1 cellular context compared by ENCODE assay signal in the genomic region with DNA sequence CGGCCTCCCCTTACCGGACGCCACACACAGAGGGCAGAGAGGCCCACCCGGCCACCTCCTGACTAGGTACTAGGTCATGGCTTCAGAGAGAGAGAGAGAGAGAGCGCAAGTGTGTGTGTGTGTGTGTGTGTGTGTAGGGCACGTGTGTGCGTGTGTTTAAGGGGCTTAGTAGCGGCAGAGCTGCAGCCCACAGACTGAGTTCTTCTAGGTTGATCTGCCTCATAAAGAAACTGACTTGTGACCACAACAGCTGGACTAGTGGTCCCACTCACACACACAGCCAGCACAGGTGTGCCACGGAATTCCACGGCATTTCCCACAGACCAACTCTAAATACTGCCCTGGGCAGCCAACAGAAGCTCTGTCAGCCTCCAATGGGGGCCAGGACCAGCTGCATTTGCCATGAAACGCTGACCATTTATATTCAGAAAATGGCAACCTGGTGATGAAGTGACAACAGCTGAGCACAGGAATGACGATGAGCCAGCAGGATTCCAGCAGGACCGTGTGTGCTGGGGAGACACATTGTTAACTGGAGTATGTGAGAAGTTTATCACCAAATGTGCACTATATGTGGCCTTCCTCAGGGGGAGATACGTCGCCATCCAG.
TF ChIP-seq lines count a peak whose summit lies in the region.

No MANE protein-coding gene starts in this region.

TF ChIP-seq in H1, 55 proteins besides CTCF, POLR2A, EP300 and RAD21:
- TF ChIP-seq KDM1A (IDR thresholded peaks at IDR 0.05; ENCODE audit: borderline replicate concordance, low read length) (no peak), SUZ12 (IDR thresholded peaks at IDR 0.05; ENCODE audit: low read length) (no peak), EZH2 (IDR thresholded peaks at IDR 0.05; ENCODE audit: low read depth, low read length, severe bottlenecking) (no peak), TEAD4 (IDR thresholded peaks at IDR 0.05; ENCODE audit: low read depth, low read length) (no peak), TAF7 (optimal IDR thresholded peaks at IDR 0.05; ENCODE audit: borderline replicate concordance, low read depth, low read length) (no peak), TBP (IDR thresholded peaks at IDR 0.05; ENCODE audit: low read depth, low read length) (no peak)
- TF ChIP-seq, protein P1, sequence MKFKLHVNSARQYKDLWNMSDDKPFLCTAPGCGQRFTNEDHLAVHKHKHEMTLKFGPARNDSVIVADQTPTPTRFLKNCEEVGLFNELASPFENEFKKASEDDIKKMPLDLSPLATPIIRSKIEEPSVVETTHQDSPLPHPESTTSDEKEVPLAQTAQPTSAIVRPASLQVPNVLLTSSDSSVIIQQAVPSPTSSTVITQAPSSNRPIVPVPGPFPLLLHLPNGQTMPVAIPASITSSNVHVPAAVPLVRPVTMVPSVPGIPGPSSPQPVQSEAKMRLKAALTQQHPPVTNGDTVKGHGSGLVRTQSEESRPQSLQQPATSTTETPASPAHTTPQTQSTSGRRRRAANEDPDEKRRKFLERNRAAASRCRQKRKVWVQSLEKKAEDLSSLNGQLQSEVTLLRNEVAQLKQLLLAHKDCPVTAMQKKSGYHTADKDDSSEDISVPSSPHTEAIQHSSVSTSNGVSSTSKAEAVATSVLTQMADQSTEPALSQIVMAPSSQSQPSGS (IDR thresholded peaks at IDR 0.05; ENCODE audit: low read length) = no peak
- TF ChIP-seq, protein P2, sequence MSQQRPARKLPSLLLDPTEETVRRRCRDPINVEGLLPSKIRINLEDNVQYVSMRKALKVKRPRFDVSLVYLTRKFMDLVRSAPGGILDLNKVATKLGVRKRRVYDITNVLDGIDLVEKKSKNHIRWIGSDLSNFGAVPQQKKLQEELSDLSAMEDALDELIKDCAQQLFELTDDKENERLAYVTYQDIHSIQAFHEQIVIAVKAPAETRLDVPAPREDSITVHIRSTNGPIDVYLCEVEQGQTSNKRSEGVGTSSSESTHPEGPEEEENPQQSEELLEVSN (IDR thresholded peaks at IDR 0.05) = no peak
